7 cellular contexts compared by ENCODE assay signal in the genomic region with DNA sequence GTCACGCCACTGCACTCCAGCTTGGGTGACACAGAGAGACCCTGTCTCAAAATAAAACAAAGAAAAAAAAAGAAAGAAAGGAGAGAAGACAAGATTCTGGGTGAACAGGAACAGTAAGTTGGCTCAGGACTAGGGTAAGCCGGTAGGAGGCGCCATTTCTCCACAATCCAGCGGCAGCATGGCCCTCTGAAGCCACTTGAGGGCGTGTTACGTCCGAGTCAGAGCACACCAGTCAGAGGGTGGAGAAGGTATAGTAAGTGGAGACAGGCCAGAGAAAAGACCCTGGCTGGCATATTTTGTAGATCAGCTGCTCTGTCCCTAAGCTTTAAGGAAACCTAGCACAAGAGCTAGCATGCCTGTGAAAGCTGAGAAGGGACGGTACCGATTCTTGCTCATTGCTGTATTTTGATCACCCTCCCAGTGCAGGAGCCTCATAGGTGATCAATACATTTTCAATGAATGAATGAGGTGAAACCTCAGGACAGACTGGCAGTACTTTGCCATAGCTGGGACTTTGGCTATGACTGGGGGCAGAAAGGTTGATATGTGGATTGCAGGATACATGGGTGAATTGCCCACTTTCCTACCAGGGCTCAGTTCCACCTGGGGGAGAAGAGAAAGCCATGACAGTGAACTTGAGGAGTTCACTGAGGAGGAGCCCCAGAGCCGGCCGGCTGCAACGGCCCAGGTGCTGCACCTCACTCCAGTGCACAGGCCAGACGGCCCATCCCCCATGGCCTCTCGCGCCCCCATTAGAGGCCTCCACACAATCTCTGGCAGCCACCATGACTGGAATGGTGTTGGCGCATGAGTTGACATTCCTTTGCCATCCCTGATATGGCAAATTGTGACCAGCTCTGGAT. TPM values are rescaled to one million over a fixed set of nuclear protein-coding genes. Genes with fewer than 3 reads are reported as not detected.
A peak's percentile ranks its signal among the peaks of the same experiment; 100 is the strongest.
DNase-seq lines count a peak whose midpoint lies in the region; ATAC-seq and TF ChIP-seq lines count a peak whose summit lies in the region.

No MANE protein-coding gene starts in this region.

- peaks cover 89% of the 10 kb centered on the region for H3K36me3 Mint-ChIP-seq in activated B cell treated with CpG ODN at 0.5 μM for 24 hours (ENCODE audit: low read depth)

- peak overlapping the region; percentile 47 for H3K4me3 Mint-ChIP-seq in activated B cell treated with CpG ODN at 0.5 μM for 24 hours

- CTCF ChIA-PET in activated B cell treated with CpG ODN at 0.5 μM for 24 hours (lab: Charles Lee): interaction anchor here (0.6 to 13.4 kb wide), 20 partner anchors 9 to 324 kb away, joined by 3 to 426 read pairs (median 4); a partner anchor contains a TSS

- peak overlapping the region; percentile 81 for H3K27ac Mint-ChIP-seq in activated B cell treated with CpG ODN at 0.5 μM for 24 hours

- intact Hi-C loops in activated B cell treated with CpG ODN at 0.5 μM for 24 hours (cut with micrococcal nuclease) (loop anchor here (1.0 kb wide), 8 partner anchors 10 to 217 kb away; a partner anchor contains a TSS), left colon (cut with DNase I, micrococcal nuclease) (no loop called here)

- no peak overlapping the region for H3K4me3 ChIP-seq in cardiac fibroblast (replicated peaks in 1 of 2; ENCODE audit: low read depth in 2 of 2, low read length in 2 of 2)

- ATAC-seq in HG03135 (IDR thresholded peaks at IDR 0.05; ENCODE audit: unreplicated experiment) (peak; percentile 69), activated B cell treated with CpG ODN at 0.5 μM for 24 hours (ENCODE audit: low read depth) (peak; percentile 92), left colon (peak; percentile 97)

- peaks cover 69% of the 10 kb centered on the region for H3K4me1 Mint-ChIP-seq in activated B cell treated with CpG ODN at 0.5 μM for 24 hours

- POLR2A ChIA-PET in activated B cell treated with CpG ODN at 0.5 μM for 24 hours (lab: Charles Lee): interaction anchor here (0.6 to 24.6 kb wide), 7 partner anchors 10 to 162 kb away, joined by 3 to 1230 read pairs (median 5); a partner anchor contains a TSS

- DNase-seq in NCI-H345 (lab: John Stamatoyannopoulos, UW): peak; percentile 65
- peak; percentile 76 for DNase-seq in activated B cell treated with CpG ODN at 0.5 μM for 24 hours
- peak; percentile 93 to 95 for DNase-seq in cardiac fibroblast (ENCODE audit: low read depth in 2 of 2)
- DNase-seq in left colon: peak; percentile 71 to 90
- peak; percentile 92 for DNase-seq in stimulated activated CD4-positive, alpha-beta T cell treated with anti-CD3 and anti-CD28 coated beads, Interleukin-4, amount 100 ng/mL, for 24 hours

- TF ChIP-seq CTCF in GM12873 (IDR thresholded peaks at IDR 0.05; ENCODE audit: insufficient read depth, low read depth, low read length, missing control alignments) (peak; percentile 100), activated B cell treated with CpG ODN at 0.5 μM for 24 hours (IDR thresholded peaks at IDR 0.05) (peak; percentile 99), cardiac fibroblast (IDR thresholded peaks at IDR 0.05; ENCODE audit: low read depth, low read length) (peak; percentile 100)

- no peaks in the 10 kb centered on the region for H3K9me3 Mint-ChIP-seq in activated B cell treated with CpG ODN at 0.5 μM for 24 hours

- no peaks in the 10 kb centered on the region for H3K27me3 Mint-ChIP-seq in activated B cell treated with CpG ODN at 0.5 μM for 24 hours

RNA-seq across cellular contexts. Expression of a gene that starts 23.5 kb away (rescaled TPM):
- total RNA-seq in activated B cell treated with CpG ODN at 0.5 μM for 24 hours (508 and 577 TPM in 2 replicates), left colon (1 to 10 TPM; 1.5 to 3.8 TPM)

RNA-seq across cellular contexts. Expression of a gene that starts 32.8 kb away (rescaled TPM):
- total RNA-seq in activated B cell treated with CpG ODN at 0.5 μM for 24 hours (27.7 and 29.6 TPM in 2 replicates), left colon (10 to 100 TPM; 11.0 to 14.0 TPM)

RNA-seq across cellular contexts. Expression of a gene that starts 38.8 kb away (rescaled TPM):
- 0.09 and 0.15 TPM in 2 replicates for total RNA-seq in activated B cell treated with CpG ODN at 0.5 μM for 24 hours
- 1 to 10 TPM; 1.0 to 2.6 TPM for total RNA-seq in left colon

Comparison
In these comparisons a context has a peak if more than half of its experiments do, and no peak if none do; other contexts are left out.
1. RNA of a gene that starts 23.5 kb away (total RNA-seq): 508 to 577 TPM in activated B cell treated with CpG ODN at 0.5 μM for 24 hours; 1.5 to 3.8 TPM in left colon; every median in the first group is over 100 times any median in the second.
2. Peak in every context shown above with its lines, with median percentiles within 50 percentile points of each other: CTCF ChIP-seq, ATAC-seq and DNase-seq.